ENCODE assay signal across 11 cellular contexts in genomic region chr3:13378155-13378554, GRCh38. TPM values are rescaled to one million over a fixed set of nuclear protein-coding genes. Genes with fewer than 3 reads are reported as not detected.
DNase-seq lines count a peak whose midpoint lies in the region; ATAC-seq and TF ChIP-seq lines count a peak whose summit lies in the region.
"Had no signal": no experiment of that assay in that cellular context is flagged by ENCODE, and none has a peak within 500 bp of the region (broad histone marks: within the 10 kb centered on the region; RNA-seq: fewer than 3 reads in every experiment).

No MANE protein-coding gene starts in this region.

- no peak for TF ChIP-seq CTCF in brain microvascular endothelial cell (IDR thresholded peaks at IDR 0.05; ENCODE audit: low read depth, low read length, missing control alignments)
- TF ChIP-seq CTCF in tibial nerve (IDR thresholded peaks at IDR 0.05) = no peak

- peak; percentile 51 for ATAC-seq in GM19351 (IDR thresholded peaks at IDR 0.05; ENCODE audit: unreplicated experiment)
- ATAC-seq in HG03175 (IDR thresholded peaks at IDR 0.05; ENCODE audit: unreplicated experiment) = peak; percentile 68

- peak; percentile 17 for DNase-seq in brain microvascular endothelial cell
- DNase-seq in NCI-H446 (lab: John Stamatoyannopoulos, UW) = no peak
- no peak for DNase-seq in NOMO-1 (lab: John Stamatoyannopoulos, UW; ENCODE audit: unreplicated experiment in 2 of 2)
- no peak for DNase-seq in SW 1271 (lab: John Stamatoyannopoulos, UW)
- DNase-seq in tibial nerve (ENCODE audit: low spot score in 2 of 2) = no peak
- DNase-seq: DMS53, NCI-H1417 treated with DMSO at 0.1 percent for 48 hours had no signal

- peak overlapping the region; percentile 95 for H3K4me2 ChIP-seq in BLaER1

- H3K36me3 ChIP-seq in BLaER1 = peaks cover 86% of the 10 kb centered on the region
- H3K36me3 ChIP-seq in brain microvascular endothelial cell (replicated peaks) = no peaks in the 10 kb centered on the region
- H3K36me3 ChIP-seq in tibial nerve = peaks cover 0 to 32% (median 0%) of the 10 kb centered on the region in 3 donors
- H3K36me3 ChIP-seq: prostate gland had no signal

- no peak for TF ChIP-seq POLR2A in tibial nerve (IDR thresholded peaks at IDR 0.05)

- H3K4me3 ChIP-seq in BLaER1 (no peak overlapping the region), brain microvascular endothelial cell (ENCODE audit: low read depth, low read length) (no peak overlapping the region), tibial nerve (no peak overlapping the region)
- H3K4me3 ChIP-seq: prostate gland had no signal

- no peaks in the 10 kb centered on the region for H3K9me3 ChIP-seq in BLaER1
- H3K9me3 ChIP-seq in tibial nerve = no peaks in the 10 kb centered on the region
- H3K9me3 ChIP-seq: prostate gland had no signal

- H3K27ac ChIP-seq in BLaER1 = peak overlapping the region; percentile 66
- H3K27ac ChIP-seq in brain microvascular endothelial cell = no peak overlapping the region
- no peak overlapping the region for H3K27ac ChIP-seq in tibial nerve
- H3K27ac ChIP-seq: prostate gland had no signal

- H3K4me1 ChIP-seq in BLaER1 (peaks cover 55% of the 10 kb centered on the region), tibial nerve (peaks cover 0 to 10% (median 4%) of the 10 kb centered on the region in 4 donors)
- H3K4me1 ChIP-seq: prostate gland had no signal

- H3K27me3 ChIP-seq in BLaER1 = no peaks in the 10 kb centered on the region
- H3K27me3 ChIP-seq in brain microvascular endothelial cell (replicated peaks) = no peaks in the 10 kb centered on the region
- no peaks in the 10 kb centered on the region for H3K27me3 ChIP-seq in tibial nerve

- in situ Hi-C loops in brain microvascular endothelial cell (cut with HindIII; ENCODE audit: low pct_ligation_motif_present, low sequenced_read_pairs) = no loop called here

- H3K9ac ChIP-seq in BLaER1 = peak overlapping the region; percentile 64; the same call in 1 of the 2 replicates

- peaks cover 61% of the 10 kb centered on the region for H4K20me1 ChIP-seq in BLaER1

- no peak for TF ChIP-seq EP300 in tibial nerve (IDR thresholded peaks at IDR 0.05)

- WGBS in tibial nerve, 2 donors = 92 to 95% methylated on average over 5 of the region's 5 CpGs

RNA-seq across cellular contexts. Expression of gene NUP210, which starts 42.0 kb away (rescaled TPM):
- total RNA-seq in tibial nerve = 1 to 10 TPM; 1.3 to 9.3 (median 2.0) TPM
